Comparison of ENCODE assay signal across 1 cellular context in genomic region chr6:48567016-48567415, GRCh38.
TF ChIP-seq lines count a peak whose summit lies in the region.

No MANE protein-coding gene starts in this region.

TF ChIP-seq in GM23338, 12 proteins besides CTCF, POLR2A, EP300 and RAD21 (continued from another document):
- TF ChIP-seq ZNF462 (CRISPR knock-in tag; IDR thresholded peaks at IDR 0.05) = no peak
- no peak for TF ChIP-seq EZH2 (IDR thresholded peaks at IDR 0.05; ENCODE audit: low read depth, unreplicated experiment)
- TF ChIP-seq REST (IDR thresholded peaks at IDR 0.05; ENCODE audit: unreplicated experiment) = no peak
